ENCODE assay signal across 24 cellular contexts in the genomic region with DNA sequence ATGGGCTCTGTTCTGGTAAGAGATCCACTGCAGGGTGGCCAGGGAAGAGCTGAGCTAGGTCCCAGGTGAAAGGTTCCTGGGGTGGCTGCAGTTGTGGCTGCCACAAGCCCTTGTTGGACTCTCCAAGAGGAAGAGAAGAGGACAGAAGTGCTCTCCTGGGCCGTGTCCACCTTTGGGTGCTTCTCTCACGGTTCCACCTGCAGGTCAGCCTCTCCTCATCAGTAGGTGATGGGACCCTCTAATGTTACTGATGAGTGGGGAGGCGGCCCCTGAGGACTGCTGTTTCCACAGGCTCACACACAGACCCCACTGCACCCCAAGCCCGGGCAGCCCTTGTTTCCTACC.
"Had no signal": no experiment of that assay in that cellular context is flagged by ENCODE, and none has a peak within 500 bp of the region (broad histone marks: within the 10 kb centered on the region; RNA-seq: fewer than 3 reads in every experiment).

No MANE protein-coding gene starts in this region.

- DNase-seq: activated CD4-positive, alpha-beta memory T cell treated with anti-CD3 and anti-CD28 coated beads, Interleukin-2, amount 10 ng/mL, durations not matched to agents 7 days and 5 days; activated CD4-positive, alpha-beta T cell treated with anti-CD3 and anti-CD28 coated beads for 1 hour; activated CD4-positive, alpha-beta T cell treated with anti-CD3 and anti-CD28 coated beads for 4 hours; activated CD4-positive, alpha-beta T cell treated with anti-CD3 and anti-CD28 coated beads, Interleukin-2, amount 10 ng/mL, durations not matched to agents 7 days and 5 days; activated CD4-positive, alpha-beta T cell treated with anti-CD3 and anti-CD28 coated beads, Interleukin-2, amount 50 U/mL, for 4 hours; activated CD4-positive, CD25-positive, alpha-beta regulatory T cell; activated CD8-positive, alpha-beta memory T cell treated with anti-CD3 and anti-CD28 coated beads, Interleukin-2, amount 50 U/mL, for 48 hours; activated gamma-delta T cell; activated naive CD4-positive, alpha-beta T cell; activated naive CD4-positive, alpha-beta T cell treated with anti-CD3 and anti-CD28 coated beads, Interleukin-2, amount 10 ng/mL, durations not matched to agents 7 days and 5 days; activated naive CD8-positive, alpha-beta T cell treated with anti-CD3 and anti-CD28 coated beads, Interleukin-2, amount 10 ng/mL, durations not matched to agents 7 days and 5 days; activated T-cell treated with anti-CD3 and anti-CD28 coated beads for 4 hours; activated T-cell treated with anti-CD3 and anti-CD28 coated beads, Interleukin-2, amount 50 U/mL, for 24 hours; activated T-cell treated with anti-CD3 and anti-CD28 coated beads, Interleukin-2, amount 50 U/mL, for 72 hours; brain microvascular endothelial cell; effector memory CD4-positive, alpha-beta T cell; foreskin fibroblast; T-helper 2 cell had no signal

- H3K27ac ChIP-seq: brain microvascular endothelial cell, coronary artery, dorsolateral prefrontal cortex had no signal

- ATAC-seq: activated naive CD4-positive, alpha-beta T cell treated with anti-CD3 and anti-CD28 coated beads, Interleukin-2, amount 50 U/mL, for 72 hours; activated T-cell treated with anti-CD3 and anti-CD28 coated beads, Interleukin-2, amount 50 U/mL, for 72 hours; esophagus mucosa had no signal

- H3K4me3 ChIP-seq: coronary artery, dorsolateral prefrontal cortex had no signal

- H3K9me3 Mint-ChIP-seq: activated CD4-positive, alpha-beta memory T cell treated with anti-CD3 and anti-CD28 coated beads, Interleukin-2, amount 10 ng/mL, durations not matched to agents 7 days and 5 days; activated CD4-positive, alpha-beta T cell treated with anti-CD3 and anti-CD28 coated beads, Interleukin-2, amount 10 ng/mL, durations not matched to agents 7 days and 5 days; activated naive CD4-positive, alpha-beta T cell treated with anti-CD3 and anti-CD28 coated beads, Interleukin-2, amount 10 ng/mL, durations not matched to agents 7 days and 5 days; activated naive CD4-positive, alpha-beta T cell treated with anti-CD3 and anti-CD28 coated beads, Interleukin-2, amount 50 U/mL, for 72 hours; activated naive CD8-positive, alpha-beta T cell treated with anti-CD3 and anti-CD28 coated beads, Interleukin-2, amount 10 ng/mL, durations not matched to agents 7 days and 5 days; activated T-cell treated with anti-CD3 and anti-CD28 coated beads, Interleukin-2, amount 50 U/mL, for 24 hours; activated T-cell treated with anti-CD3 and anti-CD28 coated beads, Interleukin-2, amount 50 U/mL, for 72 hours; dendritic cell treated with granulocyte-macrophage colony-stimulating factor and Interleukin-4, amounts not matched to agents 40 ng/mL and 50 ng/mL, for 4 days; endodermal cell had no signal

- H3K36me3 Mint-ChIP-seq: activated naive CD4-positive, alpha-beta T cell treated with anti-CD3 and anti-CD28 coated beads, Interleukin-2, amount 10 ng/mL, durations not matched to agents 7 days and 5 days; activated naive CD4-positive, alpha-beta T cell treated with anti-CD3 and anti-CD28 coated beads, Interleukin-2, amount 50 U/mL, for 72 hours; activated naive CD8-positive, alpha-beta T cell treated with anti-CD3 and anti-CD28 coated beads, Interleukin-2, amount 10 ng/mL, durations not matched to agents 7 days and 5 days had no signal

- H3K27ac Mint-ChIP-seq: activated CD4-positive, alpha-beta memory T cell treated with anti-CD3 and anti-CD28 coated beads, Interleukin-2, amount 10 ng/mL, durations not matched to agents 7 days and 5 days; activated CD4-positive, alpha-beta T cell treated with anti-CD3 and anti-CD28 coated beads, Interleukin-2, amount 10 ng/mL, durations not matched to agents 7 days and 5 days; activated naive CD4-positive, alpha-beta T cell treated with anti-CD3 and anti-CD28 coated beads, Interleukin-2, amount 10 ng/mL, durations not matched to agents 7 days and 5 days; activated naive CD4-positive, alpha-beta T cell treated with anti-CD3 and anti-CD28 coated beads, Interleukin-2, amount 50 U/mL, for 72 hours; activated naive CD8-positive, alpha-beta T cell treated with anti-CD3 and anti-CD28 coated beads, Interleukin-2, amount 10 ng/mL, durations not matched to agents 7 days and 5 days; activated T-cell treated with anti-CD3 and anti-CD28 coated beads, Interleukin-2, amount 50 U/mL, for 24 hours; activated T-cell treated with anti-CD3 and anti-CD28 coated beads, Interleukin-2, amount 50 U/mL, for 72 hours; dendritic cell treated with granulocyte-macrophage colony-stimulating factor and Interleukin-4, amounts not matched to agents 40 ng/mL and 50 ng/mL, for 4 days; endodermal cell had no signal

- H3K27me3 Mint-ChIP-seq: activated CD4-positive, alpha-beta memory T cell treated with anti-CD3 and anti-CD28 coated beads, Interleukin-2, amount 10 ng/mL, durations not matched to agents 7 days and 5 days; activated CD4-positive, alpha-beta T cell treated with anti-CD3 and anti-CD28 coated beads, Interleukin-2, amount 10 ng/mL, durations not matched to agents 7 days and 5 days; activated naive CD4-positive, alpha-beta T cell treated with anti-CD3 and anti-CD28 coated beads, Interleukin-2, amount 10 ng/mL, durations not matched to agents 7 days and 5 days; activated naive CD8-positive, alpha-beta T cell treated with anti-CD3 and anti-CD28 coated beads, Interleukin-2, amount 10 ng/mL, durations not matched to agents 7 days and 5 days; dendritic cell treated with granulocyte-macrophage colony-stimulating factor and Interleukin-4, amounts not matched to agents 40 ng/mL and 50 ng/mL, for 4 days had no signal

- H3K4me1 Mint-ChIP-seq: activated CD4-positive, alpha-beta memory T cell treated with anti-CD3 and anti-CD28 coated beads, Interleukin-2, amount 10 ng/mL, durations not matched to agents 7 days and 5 days; activated CD4-positive, alpha-beta T cell treated with anti-CD3 and anti-CD28 coated beads, Interleukin-2, amount 10 ng/mL, durations not matched to agents 7 days and 5 days; activated naive CD4-positive, alpha-beta T cell treated with anti-CD3 and anti-CD28 coated beads, Interleukin-2, amount 10 ng/mL, durations not matched to agents 7 days and 5 days; activated naive CD8-positive, alpha-beta T cell treated with anti-CD3 and anti-CD28 coated beads, Interleukin-2, amount 10 ng/mL, durations not matched to agents 7 days and 5 days; endodermal cell had no signal

- H3K36me3 ChIP-seq: brain microvascular endothelial cell had no signal

- H3K4me3 Mint-ChIP-seq: activated CD4-positive, alpha-beta memory T cell treated with anti-CD3 and anti-CD28 coated beads, Interleukin-2, amount 10 ng/mL, durations not matched to agents 7 days and 5 days; activated CD4-positive, alpha-beta T cell treated with anti-CD3 and anti-CD28 coated beads, Interleukin-2, amount 10 ng/mL, durations not matched to agents 7 days and 5 days; activated naive CD4-positive, alpha-beta T cell treated with anti-CD3 and anti-CD28 coated beads, Interleukin-2, amount 10 ng/mL, durations not matched to agents 7 days and 5 days; activated naive CD8-positive, alpha-beta T cell treated with anti-CD3 and anti-CD28 coated beads, Interleukin-2, amount 10 ng/mL, durations not matched to agents 7 days and 5 days; activated T-cell treated with anti-CD3 and anti-CD28 coated beads, Interleukin-2, amount 50 U/mL, for 24 hours; activated T-cell treated with anti-CD3 and anti-CD28 coated beads, Interleukin-2, amount 50 U/mL, for 72 hours; dendritic cell treated with granulocyte-macrophage colony-stimulating factor and Interleukin-4, amounts not matched to agents 40 ng/mL and 50 ng/mL, for 4 days; endodermal cell had no signal

- H3K27me3 ChIP-seq: brain microvascular endothelial cell had no signal
